Comparison of ENCODE assay signal across 37 cellular contexts in genomic region chr5:109928046-109928445, GRCh38.
DNase-seq lines count a peak whose midpoint lies in the region; ATAC-seq, FAIRE-seq and TF ChIP-seq lines count a peak whose summit lies in the region.
"Had no signal": no experiment of that assay in that cellular context is flagged by ENCODE, and none has a peak within 500 bp of the region (broad histone marks: within the 10 kb centered on the region; RNA-seq: fewer than 3 reads in every experiment).

No MANE protein-coding gene starts in this region.

- DNase-seq in HepG2 (ENCODE audit: low spot score), result no peak
- no peak for DNase-seq in glutamatergic neuron
- DNase-seq in left lobe of liver (ENCODE audit: low spot score), result no peak
- no peak for DNase-seq in right lobe of liver
- DNase-seq in dedifferentiated amniotic fluid mesenchymal stem cell (ENCODE audit: extremely low spot score), result no peak
- DNase-seq in NCI-H128 (lab: John Stamatoyannopoulos, UW; ENCODE audit: unreplicated experiment), result no peak
- DNase-seq: 8988T; ACHN; AML-193; BE2C; C1 segment of cervical spinal cord; Caco-2; Calu3; CD4-positive, alpha-beta memory T cell; CD4-positive, alpha-beta T cell; CD4-positive, CD25-positive, alpha-beta regulatory T cell; CD8-positive, alpha-beta memory T cell; CD8-positive, alpha-beta T cell; COR-L47; DMS 273 treated with DMSO at 0.1 percent for 48 hours; DMS153; DMS53; DMS79; DMS79 treated with DMSO at 0.1 percent for 48 hours; DND-41; EL had no signal

- peaks cover 10% of the 10 kb centered on the region for H3K9me3 Mint-ChIP-seq in glutamatergic neuron (ENCODE audit: unreplicated experiment)
- no peaks in the 10 kb centered on the region for H3K9me3 Mint-ChIP-seq in stimulated activated memory B cell treated with anti-CD40 and anti-IgM and Interleukin-4, amounts not matched to agents 10 μg/mL and 1 μg/mL and 100 μg/mL, for 72 hours
- H3K9me3 Mint-ChIP-seq: CD4-positive, CD25-positive, alpha-beta regulatory T cell; CD8-positive, alpha-beta memory T cell; CD8-positive, alpha-beta T cell had no signal

- peak; percentile 5 to 44 for TF ChIP-seq RAD21 in liver (IDR thresholded peaks at IDR 0.05)
- TF ChIP-seq RAD21 in HepG2 (CRISPR knock-in tag; IDR thresholded peaks at IDR 0.05), result no peak

- H3K27me3 ChIP-seq in liver (ENCODE audit: control insufficient read depth in 4 of 4, insufficient read depth in 4 of 4, low read length in 3 of 4) (no peaks in the 10 kb centered on the region), HepG2 (ENCODE audit: control insufficient read depth in 1 of 2, insufficient read depth in 2 of 2, low read length in 2 of 2) (no peaks in the 10 kb centered on the region), right lobe of liver (no peaks in the 10 kb centered on the region)
- H3K27me3 ChIP-seq: BE2C; BLaER1; BLaER1 treated with 17β-estradiol and CSF1 and Interleukin-3, amounts not matched to agents 10 nM and 100 nM had no signal

- in situ Hi-C loops in HepG2 (cut with HindIII; ENCODE audit: extremely low pct_ligation_motif_present, low pct_unique_long_range_greater_than_20kb), result no loop called here

- no peaks in the 10 kb centered on the region for H3K36me3 Mint-ChIP-seq in glutamatergic neuron (ENCODE audit: unreplicated experiment)
- no peaks in the 10 kb centered on the region for H3K36me3 Mint-ChIP-seq in stimulated activated memory B cell treated with anti-CD40 and anti-IgM and Interleukin-4, amounts not matched to agents 10 μg/mL and 1 μg/mL and 100 μg/mL, for 72 hours
- H3K36me3 Mint-ChIP-seq: CD14-positive monocyte; CD4-positive, alpha-beta memory T cell; CD8-positive, alpha-beta T cell had no signal

- no peak for ATAC-seq in HepG2
- peak; percentile 69 for ATAC-seq in left lobe of liver
- ATAC-seq in right lobe of liver, result peak; percentile 33 to 81 (median 66)
- ATAC-seq in stimulated activated memory B cell treated with anti-CD40 and anti-IgM and Interleukin-4, amounts not matched to agents 10 μg/mL and 1 μg/mL and 100 μg/mL, for 72 hours, result no peak
- ATAC-seq: A549; CD8-positive, alpha-beta T cell had no signal

- peak overlapping the region; percentile 95 for H3K27ac Mint-ChIP-seq in glutamatergic neuron (ENCODE audit: unreplicated experiment)
- no peak overlapping the region for H3K27ac Mint-ChIP-seq in stimulated activated memory B cell treated with anti-CD40 and anti-IgM and Interleukin-4, amounts not matched to agents 10 μg/mL and 1 μg/mL and 100 μg/mL, for 72 hours
- H3K27ac Mint-ChIP-seq: B cell; CD4-positive, alpha-beta memory T cell; CD4-positive, alpha-beta T cell; CD4-positive, CD25-positive, alpha-beta regulatory T cell; CD8-positive, alpha-beta T cell had no signal

- no peaks in the 10 kb centered on the region for H3K9me3 ChIP-seq in liver (ENCODE audit: control insufficient read depth in 4 of 4, low read length in 3 of 4)
- no peaks in the 10 kb centered on the region for H3K9me3 ChIP-seq in HepG2 (ENCODE audit: low read length)
- H3K9me3 ChIP-seq in right lobe of liver, result no peaks in the 10 kb centered on the region
- H3K9me3 ChIP-seq: A549; BE2C; BLaER1; BLaER1 treated with 17β-estradiol and CSF1 and Interleukin-3, amounts not matched to agents 10 nM and 100 nM; Caco-2 had no signal

- no peaks in the 10 kb centered on the region for H4K20me1 ChIP-seq in HepG2 (ENCODE audit: insufficient read depth, low read length)
- H4K20me1 ChIP-seq: BLaER1; BLaER1 treated with 17β-estradiol and CSF1 and Interleukin-3, amounts not matched to agents 10 nM and 100 nM had no signal

- no peak overlapping the region for H3K9ac ChIP-seq in liver (ENCODE audit: low read depth in 1 of 2, low read length in 2 of 2)
- no peak overlapping the region for H3K9ac ChIP-seq in HepG2 (ENCODE audit: insufficient read depth, low read depth, low read length)
- H3K9ac ChIP-seq: BLaER1; BLaER1 treated with 17β-estradiol and CSF1 and Interleukin-3, amounts not matched to agents 10 nM and 100 nM had no signal

- peaks cover 47% of the 10 kb centered on the region for H3K4me1 Mint-ChIP-seq in glutamatergic neuron (ENCODE audit: low read depth, unreplicated experiment)
- H3K4me1 Mint-ChIP-seq in stimulated activated memory B cell treated with anti-CD40 and anti-IgM and Interleukin-4, amounts not matched to agents 10 μg/mL and 1 μg/mL and 100 μg/mL, for 72 hours, result no peaks in the 10 kb centered on the region
- H3K4me1 Mint-ChIP-seq: B cell, CD14-positive monocyte had no signal

- no peak for FAIRE-seq in HepG2 (lab: Jason Lieb, UNC)
- FAIRE-seq: A204.1, A549, D721Med had no signal

- TF ChIP-seq CTCF in liver (IDR thresholded peaks at IDR 0.05; ENCODE audit: low read depth, low read length, missing input control) (no peak), HepG2 (CRISPR knock-in tag; IDR thresholded peaks at IDR 0.05) (no peak), glutamatergic neuron (IDR thresholded peaks at IDR 0.05; ENCODE audit: partially characterized antibody, unreplicated experiment) (no peak), right lobe of liver (IDR thresholded peaks at IDR 0.05) (no peak)

- no peaks in the 10 kb centered on the region for H3K79me2 ChIP-seq in HepG2 (ENCODE audit: insufficient read depth, low read length)

- POLR2A ChIA-PET in HepG2 (lab: Yijun Ruan, JAX), result no interaction called here

- TF ChIP-seq POLR2A in HepG2 (IDR thresholded peaks at IDR 0.05; ENCODE audit: insufficient read depth in 1 of 2, low read depth in 2 of 2, low read length in 2 of 2), result no peak
- no peak for TF ChIP-seq POLR2A in right lobe of liver (IDR thresholded peaks at IDR 0.05)

- H3K4me1 ChIP-seq in liver (ENCODE audit: control insufficient read depth in 4 of 4, insufficient read depth in 4 of 4, low read length in 3 of 4) (peaks cover 0 to 9% (median 0%) of the 10 kb centered on the region in 4 donors), HepG2 (ENCODE audit: insufficient read depth, low read length) (peaks cover 19% of the 10 kb centered on the region), right lobe of liver (peaks cover 0 to 11% (median 3%) of the 10 kb centered on the region in 4 donors)
- H3K4me1 ChIP-seq: A549; BE2C; BLaER1; BLaER1 treated with 17β-estradiol and CSF1 and Interleukin-3, amounts not matched to agents 10 nM and 100 nM had no signal

- peaks cover 9% of the 10 kb centered on the region for H3K27me3 Mint-ChIP-seq in glutamatergic neuron (ENCODE audit: unreplicated experiment)
- peaks cover 9% of the 10 kb centered on the region for H3K27me3 Mint-ChIP-seq in stimulated activated memory B cell treated with anti-CD40 and anti-IgM and Interleukin-4, amounts not matched to agents 10 μg/mL and 1 μg/mL and 100 μg/mL, for 72 hours
- H3K27me3 Mint-ChIP-seq: CD4-positive, alpha-beta T cell; CD4-positive, CD25-positive, alpha-beta regulatory T cell had no signal

- H3K4me3 Mint-ChIP-seq in glutamatergic neuron (ENCODE audit: unreplicated experiment), result no peak overlapping the region
- no peak overlapping the region for H3K4me3 Mint-ChIP-seq in stimulated activated memory B cell treated with anti-CD40 and anti-IgM and Interleukin-4, amounts not matched to agents 10 μg/mL and 1 μg/mL and 100 μg/mL, for 72 hours
- H3K4me3 Mint-ChIP-seq: B cell; CD14-positive monocyte; CD4-positive, alpha-beta memory T cell; CD4-positive, alpha-beta T cell; CD4-positive, CD25-positive, alpha-beta regulatory T cell; CD8-positive, alpha-beta memory T cell; CD8-positive, alpha-beta T cell had no signal

- BruUV-seq in HepG2 (replicated peaks; lab: Mats Ljungman, UMichigan), result no TSS peak

- no peak overlapping the region for H3K4me2 ChIP-seq in HepG2 (ENCODE audit: low read depth, low read length)
- H3K4me2 ChIP-seq: A549; BLaER1; BLaER1 treated with 17β-estradiol and CSF1 and Interleukin-3, amounts not matched to agents 10 nM and 100 nM had no signal

- CTCF ChIA-PET in HepG2 (lab: Yijun Ruan, JAX; ENCODE audit: low intra/inter-chr PET ratio, low total read pairs), result no interaction called here

- H2AFZ ChIP-seq in HepG2 (ENCODE audit: low read length), result no peak overlapping the region

- no peak overlapping the region for H3K27ac ChIP-seq in liver (ENCODE audit: low read depth in 1 of 2, low read length in 2 of 2)
- no peak overlapping the region for H3K27ac ChIP-seq in HepG2 (ENCODE audit: extremely low read length, insufficient read depth, low read length)
- H3K27ac ChIP-seq in right lobe of liver, result no peak overlapping the region
- H3K27ac ChIP-seq: 22Rv1; A549; BLaER1; BLaER1 treated with 17β-estradiol and CSF1 and Interleukin-3, amounts not matched to agents 10 nM and 100 nM; C4-2B had no signal

- H3K4me3 ChIP-seq in liver (ENCODE audit: low read depth in 1 of 3, low read length in 3 of 3) (no peak overlapping the region), HepG2 (replicated peaks in 1 of 3; ENCODE audit: insufficient read depth in 1 of 3, low read depth in 2 of 3, low read length in 3 of 3) (no peak overlapping the region), right lobe of liver (no peak overlapping the region)
- H3K4me3 ChIP-seq: A549; BLaER1; BLaER1 treated with 17β-estradiol and CSF1 and Interleukin-3, amounts not matched to agents 10 nM and 100 nM had no signal

- TF ChIP-seq EP300 in HepG2 (IDR thresholded peaks at IDR 0.05; ENCODE audit: low read depth in 2 of 2, low read length in 2 of 2) (no peak), HepG2 (CRISPR knock-in tag; IDR thresholded peaks at IDR 0.05; ENCODE audit: borderline replicate concordance) (no peak)

- intact Hi-C loops in HepG2 (cut with micrococcal nuclease; ENCODE audit: unreplicated experiment) (no loop called here), right lobe of liver (cut with DNase I) (no loop called here)

- H3K36me3 ChIP-seq in liver (ENCODE audit: control insufficient read depth in 4 of 4, insufficient read depth in 3 of 4, low read depth in 1 of 4, low read length in 3 of 4), result no peaks in the 10 kb centered on the region
- no peaks in the 10 kb centered on the region for H3K36me3 ChIP-seq in HepG2 (replicated peaks in 1 of 2; ENCODE audit: control insufficient read depth in 1 of 2, insufficient read depth in 2 of 2, low read length in 2 of 2)
- H3K36me3 ChIP-seq in right lobe of liver, result no peaks in the 10 kb centered on the region
- H3K36me3 ChIP-seq: BE2C; BLaER1; BLaER1 treated with 17β-estradiol and CSF1 and Interleukin-3, amounts not matched to agents 10 nM and 100 nM had no signal

- 59% methylated on average over 2 of the region's 2 CpGs for WGBS in liver
- 96% methylated on average over 2 of the region's 2 CpGs for WGBS in HepG2 (ENCODE audit: low lambda C conversion rate)
- 49% methylated on average over 2 of the region's 2 CpGs for whole genome bisulfite sequencing in right lobe of liver (ENCODE audit: insufficient coverage, low coverage, low lambda C conversion rate, missing lambda C conversion rate)

TF ChIP-seq in liver, 16 proteins besides CTCF, POLR2A, EP300 and RAD21 (continues in another document):
- peak; percentile 76 for TF ChIP-seq YY1 (IDR thresholded peaks at IDR 0.05)

TF ChIP-seq in HepG2, 621 proteins besides CTCF, POLR2A, EP300 and RAD21 (continues in another document):
- TF ChIP-seq ZNF317 (CRISPR knock-in tag; IDR thresholded peaks at IDR 0.05) (no peak), TOPORS (CRISPR knock-in tag; IDR thresholded peaks at IDR 0.05) (no peak), YEATS2 (CRISPR knock-in tag; IDR thresholded peaks at IDR 0.05; ENCODE audit: borderline replicate concordance) (no peak)

Comparison
In these comparisons a context has a peak if more than half of its experiments do, and no peak if none do; other contexts are left out.
1. ATAC-seq: peak in left lobe of liver (single experiment) and right lobe of liver (4 of 4); none in HepG2 (single experiment) and stimulated activated memory B cell treated with anti-CD40 and anti-IgM and Interleukin-4, amounts not matched to agents 10 μg/mL and 1 μg/mL and 100 μg/mL, for 72 hours (single experiment).